1 cellular context compared by ENCODE assay signal in the genomic region with DNA sequence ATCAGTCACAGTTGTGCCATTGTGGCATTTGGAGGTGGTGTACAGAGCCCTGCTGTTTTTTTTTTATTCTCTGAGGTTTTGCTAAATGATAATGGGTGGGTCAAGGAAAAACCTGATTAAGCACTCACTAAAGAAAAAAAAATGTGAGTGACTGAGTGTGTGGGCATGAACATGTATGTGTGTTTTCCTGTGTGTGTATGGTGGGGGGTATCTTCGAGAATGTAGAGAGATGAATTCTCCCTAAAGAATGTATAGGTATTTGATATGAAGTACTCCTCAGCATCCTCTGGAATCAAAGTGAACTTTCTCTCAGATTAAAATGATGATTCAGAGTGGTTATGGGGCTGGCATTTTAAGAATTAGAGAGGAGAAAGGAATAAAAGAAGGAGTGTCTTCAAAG.
TF ChIP-seq lines count a peak whose summit lies in the region.

No MANE protein-coding gene starts in this region.

TF ChIP-seq in A549, 52 proteins besides CTCF, POLR2A, EP300 and RAD21 (continued from another document):
- TF ChIP-seq ESRRA (IDR thresholded peaks at IDR 0.05; ENCODE audit: borderline replicate concordance, low read length) (no peak), EHMT2 (IDR thresholded peaks at IDR 0.05; ENCODE audit: low read depth) (no peak), CHD4 (IDR thresholded peaks at IDR 0.05; ENCODE audit: borderline replicate concordance) (no peak)
